1 cellular context compared by ENCODE assay signal in genomic region chr21:44338971-44339910, GRCh38.
TF ChIP-seq lines count a peak whose summit lies in the region.

Gene CFAP410, minus strand, starts transcription at chr21:44339390. Its CDS starts 196 bp downstream, at chr21:44339194.

TF ChIP-seq in HepG2, 621 proteins besides CTCF, POLR2A, EP300 and RAD21 (continued from another document and continues in another):
- no peak for TF ChIP-seq KIAA2018 (CRISPR knock-in tag; IDR thresholded peaks at IDR 0.05; ENCODE audit: borderline replicate concordance)
- TF ChIP-seq GATAD1 (CRISPR knock-in tag; IDR thresholded peaks at IDR 0.05): peak; percentile 99
- TF ChIP-seq ZBTB7A (CRISPR knock-in tag; IDR thresholded peaks at IDR 0.05): no peak; the same call in 1 of the 2 replicates
- TF ChIP-seq, protein P1, sequence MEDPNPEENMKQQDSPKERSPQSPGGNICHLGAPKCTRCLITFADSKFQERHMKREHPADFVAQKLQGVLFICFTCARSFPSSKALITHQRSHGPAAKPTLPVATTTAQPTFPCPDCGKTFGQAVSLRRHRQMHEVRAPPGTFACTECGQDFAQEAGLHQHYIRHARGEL (CRISPR knock-in tag; IDR thresholded peaks at IDR 0.05): no peak
- peak; percentile 90; the same call in 1 of the 2 replicates for TF ChIP-seq FOXK1 (CRISPR knock-in tag; IDR thresholded peaks at IDR 0.05; ENCODE audit: borderline replicate concordance, low read depth)
- no peak for TF ChIP-seq NFRKB (IDR thresholded peaks at IDR 0.05)
- TF ChIP-seq ZFP62 (CRISPR knock-in tag; IDR thresholded peaks at IDR 0.05): 0 out of 2 replicates have a peak, but pooled peaks have one; percentile 85
- peak; percentile 94 for TF ChIP-seq MEIS1 (CRISPR knock-in tag; IDR thresholded peaks at IDR 0.05; ENCODE audit: borderline replicate concordance)
- peak; percentile 47; the same call in 1 of the 2 replicates for TF ChIP-seq ZNF318 (CRISPR knock-in tag; IDR thresholded peaks at IDR 0.05)
- TF ChIP-seq PPARG (CRISPR knock-in tag; conservative IDR thresholded peaks at IDR 0.05): no peak
- no peak for TF ChIP-seq RNF219 (CRISPR knock-in tag; IDR thresholded peaks at IDR 0.05)
- TF ChIP-seq ZNF451 (CRISPR knock-in tag; IDR thresholded peaks at IDR 0.05): no peak
- TF ChIP-seq SP140L (CRISPR knock-in tag; IDR thresholded peaks at IDR 0.05; ENCODE audit: borderline replicate concordance): 0 out of 2 replicates have a peak, but pooled peaks have one; percentile 34
- TF ChIP-seq SMYD3 (CRISPR knock-in tag; IDR thresholded peaks at IDR 0.05): no peak
- TF ChIP-seq, protein P2, sequence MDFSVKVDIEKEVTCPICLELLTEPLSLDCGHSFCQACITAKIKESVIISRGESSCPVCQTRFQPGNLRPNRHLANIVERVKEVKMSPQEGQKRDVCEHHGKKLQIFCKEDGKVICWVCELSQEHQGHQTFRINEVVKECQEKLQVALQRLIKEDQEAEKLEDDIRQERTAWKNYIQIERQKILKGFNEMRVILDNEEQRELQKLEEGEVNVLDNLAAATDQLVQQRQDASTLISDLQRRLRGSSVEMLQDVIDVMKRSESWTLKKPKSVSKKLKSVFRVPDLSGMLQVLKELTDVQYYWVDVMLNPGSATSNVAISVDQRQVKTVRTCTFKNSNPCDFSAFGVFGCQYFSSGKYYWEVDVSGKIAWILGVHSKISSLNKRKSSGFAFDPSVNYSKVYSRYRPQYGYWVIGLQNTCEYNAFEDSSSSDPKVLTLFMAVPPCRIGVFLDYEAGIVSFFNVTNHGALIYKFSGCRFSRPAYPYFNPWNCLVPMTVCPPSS (IDR thresholded peaks at IDR 0.05): no peak
- peak; percentile 32; the same call in 1 of the 2 replicates for TF ChIP-seq ZC3H4 (CRISPR knock-in tag; IDR thresholded peaks at IDR 0.05; ENCODE audit: borderline replicate concordance)
- TF ChIP-seq AHDC1 (CRISPR knock-in tag; IDR thresholded peaks at IDR 0.05; ENCODE audit: borderline replicate concordance): no peak
- TF ChIP-seq ZBTB8A (CRISPR knock-in tag; IDR thresholded peaks at IDR 0.05; ENCODE audit: borderline replicate concordance, low read depth): no peak
- TF ChIP-seq FLYWCH1 (CRISPR knock-in tag; IDR thresholded peaks at IDR 0.05): no peak
